Comparison of ENCODE assay signal across 1 cellular context in genomic region chr20:38875170-38875993, GRCh38.
TF ChIP-seq lines count a peak whose summit lies in the region.

No MANE protein-coding gene starts in this region.

TF ChIP-seq in GM12878, 131 proteins besides CTCF, POLR2A, EP300 and RAD21 (continued from another document and continues in another):
- TF ChIP-seq E2F8 (IDR thresholded peaks at IDR 0.05; ENCODE audit: low read depth, partially characterized antibody) (peak; percentile 58), MEF2A (IDR thresholded peaks at IDR 0.05; ENCODE audit: insufficient read depth, low read depth, low read length) (peak; percentile 98), CEBPZ (IDR thresholded peaks at IDR 0.05; ENCODE audit: low read depth, low read length) (no peak), ZBTB4 (CRISPR knock-in tag; IDR thresholded peaks at IDR 0.05) (no peak), PAX8 (IDR thresholded peaks at IDR 0.05) (no peak), IRF3 (IDR thresholded peaks at IDR 0.05) (no peak), WRNIP1 (IDR thresholded peaks at IDR 0.05; ENCODE audit: borderline replicate concordance, low read depth, low read length) (0 out of 2 replicates have a peak, but pooled peaks have one; percentile 16), CREM (IDR thresholded peaks at IDR 0.05; ENCODE audit: low read depth) (peak; percentile 92), GATAD2B (conservative IDR thresholded peaks at IDR 0.05; ENCODE audit: low read depth) (peak; percentile 71; the same call in 1 of the 2 replicates), RELB (IDR thresholded peaks at IDR 0.05; ENCODE audit: low read depth) (peak; percentile 94), ZBTB40 (IDR thresholded peaks at IDR 0.05; ENCODE audit: borderline replicate concordance) (peak; percentile 43; the same call in 1 of the 2 replicates), SMAD1 (IDR thresholded peaks at IDR 0.05; ENCODE audit: low read depth, partially characterized antibody) (peak; percentile 64), ZZZ3 (IDR thresholded peaks at IDR 0.05; ENCODE audit: control insufficient read depth, insufficient read length, low read depth) (no peak), SMC3 (IDR thresholded peaks at IDR 0.05; ENCODE audit: borderline replicate concordance, low read length) (peak; percentile 7; the same call in 1 of the 2 replicates), ZBTB11 (CRISPR knock-in tag; IDR thresholded peaks at IDR 0.05) (no peak), ATF3 (IDR thresholded peaks at IDR 0.05; ENCODE audit: borderline replicate concordance, extremely low read depth, low read depth, low read length) (no peak), SKIL (IDR thresholded peaks at IDR 0.05; ENCODE audit: low read depth, poor library complexity, severe bottlenecking) (peak; percentile 99), ZNF217 (IDR thresholded peaks at IDR 0.05) (peak; percentile 62; the same call in 1 of the 2 replicates), TCF12 (IDR thresholded peaks at IDR 0.05; ENCODE audit: low read depth, low read length) (peak; percentile 99), ASH2L (IDR thresholded peaks at IDR 0.05; ENCODE audit: borderline replicate concordance, low read depth) (0 out of 2 replicates have a peak, but pooled peaks have one; percentile 78), USF1 (IDR thresholded peaks at IDR 0.05; ENCODE audit: borderline replicate concordance, extremely low read length, insufficient read depth, low read depth, low read length) (no peak)
